In genomic region chr9:135335691-135336181, GRCh38 we compare ENCODE assay signal across 20 cellular contexts.
DNase-seq lines count a peak whose midpoint lies in the region; ATAC-seq, FAIRE-seq and TF ChIP-seq lines count a peak whose summit lies in the region.
"Had no signal": no experiment of that assay in that cellular context is flagged by ENCODE, and none has a peak within 500 bp of the region (broad histone marks: within the 10 kb centered on the region; RNA-seq: fewer than 3 reads in every experiment).

No MANE protein-coding gene starts in this region.

- no peak overlapping the region for H4K5ac ChIP-seq in H9 (ENCODE audit: insufficient read length, low read depth, low read length)

- no peaks in the 10 kb centered on the region; a peak in 1 of 7 replicates for H3K36me3 Mint-ChIP-seq in H9 (ENCODE audit: insufficient read depth in 1 of 3, low read depth in 3 of 3)

- peak overlapping the region in 2 of 3 experiments; percentile 18 to 19; a peak in 2 of 7 replicates for H3K27ac Mint-ChIP-seq in H9
- H3K27ac Mint-ChIP-seq: CD4-positive, alpha-beta T cell had no signal

- H4K8ac ChIP-seq in H9 (replicated peaks; ENCODE audit: insufficient read length, low read depth, low read length), result no peak overlapping the region

- H2BK5ac ChIP-seq in H9 (ENCODE audit: insufficient read length, low read length), result no peak overlapping the region

- H3K9me3 Mint-ChIP-seq in H9, result no peaks in the 10 kb centered on the region; a peak in 1 of 5 replicates
- H3K9me3 Mint-ChIP-seq: CD4-positive, alpha-beta T cell had no signal

- peak; percentile 2 for DNase-seq in BE2C
- peak; percentile 19 for DNase-seq in H9
- peak; percentile 39 for DNase-seq in kidney
- DNase-seq in sigmoid colon, result peak; percentile 34
- DNase-seq in NCI-H748 treated with DMSO at 0.1 percent for 48 hours (lab: John Stamatoyannopoulos, UW), result no peak
- DNase-seq in Karpas-422, result no peak
- DNase-seq: AML-193; CD4-positive, alpha-beta T cell; DND-41; GF-D8; GM23248; MM.1S; NCI-H1105 treated with DMSO at 0.1 percent for 48 hours; NCI-H187; NCI-H2171; NCI-H510A; Right ventricle myocardium superior had no signal

- no peak overlapping the region for H3K56ac ChIP-seq in H9 (ENCODE audit: insufficient read length, low read depth, low read length)

- no peaks in the 10 kb centered on the region for H3K79me1 ChIP-seq in H9 (ENCODE audit: insufficient read depth, low read depth, low read length, poor library complexity, severe bottlenecking)

- no peak for TF ChIP-seq POLR2A in sigmoid colon (IDR thresholded peaks at IDR 0.05)

- H2AK5ac ChIP-seq in H9 (ENCODE audit: insufficient read length, low read length), result no peak overlapping the region

- H2BK20ac ChIP-seq in H9 (ENCODE audit: low read depth, low read length, poor library complexity, severe bottlenecking), result no peak overlapping the region

- no peak for ATAC-seq in HG02678 (IDR thresholded peaks at IDR 0.05; ENCODE audit: unreplicated experiment)
- ATAC-seq: HepG2, Panc1 had no signal

- no peak overlapping the region for H3K4me3 Mint-ChIP-seq in H9
- H3K4me3 Mint-ChIP-seq: CD4-positive, alpha-beta T cell had no signal

- H2AFZ ChIP-seq in H9 (ENCODE audit: low read length) (no peak overlapping the region), Karpas-422 (ENCODE audit: low read length) (no peak overlapping the region)
- H2AFZ ChIP-seq: GM23248 had no signal

- H3K27me3 ChIP-seq in BE2C (no peaks in the 10 kb centered on the region), H9 (ENCODE audit: insufficient read depth, low read length) (no peaks in the 10 kb centered on the region), sigmoid colon (peaks cover 0 to 7% (median 3%) of the 10 kb centered on the region in 3 donors), Karpas-422 (ENCODE audit: low read length) (no peaks in the 10 kb centered on the region)

- H3K14ac ChIP-seq in H9 (ENCODE audit: insufficient read depth, low read length), result no peak overlapping the region

- H3K4me1 ChIP-seq in BE2C (peaks cover 24% of the 10 kb centered on the region), H9 (ENCODE audit: insufficient read depth, low read length) (0 out of 2 replicates have a peak, but pooled peaks cover 3% of the 10 kb centered on the region), kidney (ENCODE audit: control insufficient read depth in 1 of 2, insufficient read depth in 1 of 2, low read depth in 1 of 2, low read length in 2 of 2) (no peaks in the 10 kb centered on the region), sigmoid colon (no peaks in the 10 kb centered on the region), Karpas-422 (ENCODE audit: low read length) (no peaks in the 10 kb centered on the region)

- no peaks in the 10 kb centered on the region for H3K23me2 ChIP-seq in H9 (ENCODE audit: insufficient read length, low read depth, low read length, poor library complexity, severe bottlenecking)

- H2BK12ac ChIP-seq in H9 (ENCODE audit: insufficient read length, low read depth, low read length), result no peak overlapping the region

- H2BK120ac ChIP-seq in H9 (ENCODE audit: low read depth, low read length, poor library complexity, severe bottlenecking), result no peak overlapping the region

- no CpG with 5 or more reads among the region's 14 CpGs for WGBS in H9 (ENCODE audit: extremely low coverage, insufficient read length, low lambda C conversion rate)
- WGBS in sigmoid colon, 2 donors, result 89 to 91% methylated on average over 14 of the region's 14 CpGs

- no peak overlapping the region for H2BK15ac ChIP-seq in H9 (ENCODE audit: low read depth, low read length)

- H3T11ph ChIP-seq in H9 (ENCODE audit: low read length), result no peak overlapping the region

- H3K4me2 ChIP-seq in H9 (ENCODE audit: insufficient read depth, insufficient read length, low read length), result no peak overlapping the region
- no peak overlapping the region for H3K4me2 ChIP-seq in Karpas-422 (ENCODE audit: low read depth, low read length, poor library complexity, severe bottlenecking)

- no peak overlapping the region for H3K27ac ChIP-seq in H9 (ENCODE audit: insufficient read length, low read depth, low read length)
- H3K27ac ChIP-seq in kidney (ENCODE audit: low read depth in 2 of 2, low read length in 2 of 2), result no peak overlapping the region
- no peak overlapping the region for H3K27ac ChIP-seq in sigmoid colon
- H3K27ac ChIP-seq in Karpas-422 (ENCODE audit: low read length), result no peak overlapping the region
- H3K27ac ChIP-seq: GM23248 had no signal

- TF ChIP-seq EP300 in sigmoid colon (IDR thresholded peaks at IDR 0.05), result no peak

- H3K79me2 ChIP-seq in H9 (ENCODE audit: insufficient read depth, low read length) (no peaks in the 10 kb centered on the region), Karpas-422 (ENCODE audit: low read length) (no peaks in the 10 kb centered on the region)

- no peaks in the 10 kb centered on the region for H3K27me3 Mint-ChIP-seq in H9 (ENCODE audit: low read depth)

- TF ChIP-seq CTCF in BE2C (IDR thresholded peaks at IDR 0.05; ENCODE audit: low read depth, low read length) (no peak), H9 (conservative IDR thresholded peaks at IDR 0.05) (no peak), kidney (IDR thresholded peaks at IDR 0.05; ENCODE audit: borderline replicate concordance, extremely low read depth, insufficient read depth) (no peak), sigmoid colon (IDR thresholded peaks at IDR 0.05) (no peak)

- H3K9me3 ChIP-seq in BE2C (no peaks in the 10 kb centered on the region), H9 (ENCODE audit: control insufficient read depth, low read depth, low read length) (no peaks in the 10 kb centered on the region), kidney (ENCODE audit: control insufficient read depth in 1 of 2, low read length in 2 of 2) (no peaks in the 10 kb centered on the region), sigmoid colon (no peaks in the 10 kb centered on the region), Karpas-422 (ENCODE audit: low read length) (no peaks in the 10 kb centered on the region)

- intact Hi-C loops in kidney (cut with DNase I) (no loop called here), sigmoid colon (cut with DNase I) (no loop called here)

- H3K4me1 Mint-ChIP-seq in H9, result peaks cover 26 to 42% of the 10 kb centered on the region in 2 experiments

- H4K91ac ChIP-seq in H9 (ENCODE audit: insufficient read length, low read depth, low read length), result no peak overlapping the region

- H3K9ac ChIP-seq in H9 (ENCODE audit: extremely low read depth, insufficient read length, low read length) (no peak overlapping the region), kidney (ENCODE audit: low read length in 2 of 2) (no peak overlapping the region), Karpas-422 (ENCODE audit: low read length) (no peak overlapping the region)
- H3K9ac ChIP-seq: GM23248 had no signal

- FAIRE-seq in kidney (lab: Jason Lieb, UNC), result no peak
- FAIRE-seq: HepG2 had no signal

- H3K36me3 ChIP-seq in BE2C (no peaks in the 10 kb centered on the region), kidney (ENCODE audit: control insufficient read depth in 1 of 2, insufficient read depth in 2 of 2, low read length in 2 of 2) (no peaks in the 10 kb centered on the region), sigmoid colon (no peaks in the 10 kb centered on the region), Karpas-422 (ENCODE audit: insufficient read depth, low read length) (no peaks in the 10 kb centered on the region)

- H3K18ac ChIP-seq in H9 (ENCODE audit: insufficient read length, low read depth, low read length), result no peak overlapping the region

- no peak overlapping the region for H3K4ac ChIP-seq in H9 (ENCODE audit: low read depth, low read length)

- H3K4me3 ChIP-seq in BE2C (ENCODE audit: low read depth, low read length) (no peak overlapping the region), kidney (ENCODE audit: low read length in 2 of 2) (no peak overlapping the region), sigmoid colon (no peak overlapping the region), Karpas-422 (ENCODE audit: low read length) (no peak overlapping the region)
- H3K4me3 ChIP-seq: GM23248 had no signal

- H4K20me1 ChIP-seq in H9 (ENCODE audit: control insufficient read depth, insufficient read depth, insufficient read length) (peaks cover 3% of the 10 kb centered on the region), Karpas-422 (ENCODE audit: insufficient read depth, low read depth, low read length) (no peaks in the 10 kb centered on the region)

- no peak overlapping the region for H3K23ac ChIP-seq in H9 (ENCODE audit: insufficient read length, low read depth, low read length)

- H3K9me2 ChIP-seq in Karpas-422 (replicated peaks; ENCODE audit: insufficient read depth, low read length), result no peaks in the 10 kb centered on the region

Comparison
In these comparisons a context has a peak if more than half of its experiments do, and no peak if none do; other contexts are left out.
1. DNase-seq: peak in BE2C (single experiment), H9 (single experiment), kidney (single experiment) and sigmoid colon (single experiment); none in NCI-H748 treated with DMSO at 0.1 percent for 48 hours (single experiment) and Karpas-422 (single experiment).